Comparison of ENCODE assay signal across 7 cellular contexts in genomic region chr11:6468712-6469495, GRCh38. TPM values are rescaled to one million over a fixed set of nuclear protein-coding genes. Genes with fewer than 3 reads are reported as not detected.
DNase-seq lines count a peak whose midpoint lies in the region; ATAC-seq, FAIRE-seq and TF ChIP-seq lines count a peak whose summit lies in the region.

No MANE protein-coding gene starts in this region.

- CTCF ChIA-PET in HEK293T (lab: Yijun Ruan, JAX): interaction anchor here (0.9 to 1.6 kb wide), 5 partner anchors 25 to 106 kb away, joined by 3 to 6 read pairs (median 4); no protein-coding TSS in a partner anchor

- 26% methylated on average over 6 of the region's 6 CpGs for WGBS in right cardiac atrium

- no peaks in the 10 kb centered on the region for H3K9me3 ChIP-seq in right cardiac atrium (ENCODE audit: control insufficient read depth, low read length)

- ATAC-seq in GM18511 (IDR thresholded peaks at IDR 0.05; ENCODE audit: unreplicated experiment) (peak; percentile 42), right cardiac atrium (peak; percentile 94 to 95)

- DNase-seq in HEK293T (ENCODE audit: extremely low spot score): peak; percentile 87
- peak; percentile 90 for DNase-seq in NCI-H146 (lab: John Stamatoyannopoulos, UW)
- DNase-seq in anterior cingulate cortex (lab: John Stamatoyannopoulos, UW): peak in 54 of 58 donors; percentile 7 to 91 (median 70)
- peak; percentile 93 to 97 (median 96) for DNase-seq in right cardiac atrium
- peak; percentile 84 for DNase-seq in renal cortical epithelial cell (ENCODE audit: low read depth)
- no peak for DNase-seq in D721Med (ENCODE audit: insufficient read length, low spot score)

- intact Hi-C loops in right cardiac atrium (cut with DNase I): no loop called here

- no peak for TF ChIP-seq CTCF in D721Med (IDR thresholded peaks at IDR 0.05; ENCODE audit: insufficient read depth, missing control alignments)

- POLR2A ChIA-PET in HEK293T (lab: Yijun Ruan, JAX): interaction anchor here (0.6 to 1.9 kb wide), 13 partner anchors 9 to 234 kb away, joined by 3 to 22 read pairs (median 4); partner anchors contain the start of genes APBB1, ARFIP2, FHIP1B and SMPD1

- H3K27me3 ChIP-seq in right cardiac atrium (ENCODE audit: control insufficient read depth, insufficient read depth): no peaks in the 10 kb centered on the region

- peaks cover 15% of the 10 kb centered on the region for H3K4me1 ChIP-seq in right cardiac atrium (ENCODE audit: control insufficient read depth, insufficient read depth, low read length)

- no peak for FAIRE-seq in D721Med (lab: Jason Lieb, UNC)

- no peak overlapping the region for H3K4me3 ChIP-seq in right cardiac atrium (ENCODE audit: low read length)

- H3K27ac ChIP-seq in right cardiac atrium (ENCODE audit: low read length): peak overlapping the region; percentile 88

TF ChIP-seq in HEK293T, 16 proteins besides CTCF, POLR2A, EP300 and RAD21:
- TF ChIP-seq LEF1 (IDR thresholded peaks at IDR 0.05; ENCODE audit: borderline replicate concordance): no peak
- no peak for TF ChIP-seq ARNT (IDR thresholded peaks at IDR 0.05)
- no peak for TF ChIP-seq ELF4 (IDR thresholded peaks at IDR 0.05)
- no peak for TF ChIP-seq FOXA1 (IDR thresholded peaks at IDR 0.05)
- TF ChIP-seq SP1 (IDR thresholded peaks at IDR 0.05): no peak
- no peak for TF ChIP-seq FOXK2 (IDR thresholded peaks at IDR 0.05)
- TF ChIP-seq HDGF (IDR thresholded peaks at IDR 0.05; ENCODE audit: borderline replicate concordance): no peak
- no peak for TF ChIP-seq TARDBP (IDR thresholded peaks at IDR 0.05)
- TF ChIP-seq SUZ12 (IDR thresholded peaks at IDR 0.05): no peak
- TF ChIP-seq CTBP1 (IDR thresholded peaks at IDR 0.05; ENCODE audit: borderline replicate concordance): no peak
- no peak for TF ChIP-seq L3MBTL2 (conservative IDR thresholded peaks at IDR 0.05)
- no peak for TF ChIP-seq PKNOX1 (IDR thresholded peaks at IDR 0.05)
- TF ChIP-seq ZNF384 (IDR thresholded peaks at IDR 0.05): no peak
- TF ChIP-seq FOXM1 (IDR thresholded peaks at IDR 0.05; ENCODE audit: borderline replicate concordance): no peak

RNA-seq across cellular contexts. Expression of gene TRIM3, which starts 4.8 kb away (rescaled TPM):
- total RNA-seq in right cardiac atrium: 10 to 100 TPM; 10.9 to 12.5 (median 12.2) TPM
- polyA plus RNA-seq in right cardiac atrium: 9.4 TPM
- 5.6 and 16.5 TPM in 2 replicates for total RNA-seq in renal cortical epithelial cell

RNA-seq across cellular contexts. Expression of gene ARFIP2, which starts 12.2 kb away (rescaled TPM):
- total RNA-seq in right cardiac atrium (10 to 100 TPM; 21.4 to 30.0 (median 23.8) TPM), renal cortical epithelial cell (64.5 and 78.0 TPM in 2 replicates)
- polyA plus RNA-seq in right cardiac atrium: 21.6 TPM

RNA-seq across cellular contexts. Expression of gene TIMM10B, which starts 12.4 kb away (rescaled TPM):
- 10 to 100 TPM; 21.5 to 28.9 (median 26.0) TPM for total RNA-seq in right cardiac atrium
- 18.8 TPM for polyA plus RNA-seq in right cardiac atrium
- total RNA-seq in renal cortical epithelial cell: 34.7 and 38.7 TPM in 2 replicates

RNA-seq across cellular contexts. Expression of gene HPX, which starts 28.1 kb away (rescaled TPM):
- total RNA-seq in right cardiac atrium: 1 to 10 TPM in 1 of 4 donors, under 1 TPM in 2, not detected in 1; 0.45 to 1.0 (median 0.68) TPM
- 0.27 TPM for polyA plus RNA-seq in right cardiac atrium
- total RNA-seq in renal cortical epithelial cell: 0.20 TPM in 1 of 2 replicates, not detected in the other

RNA-seq across cellular contexts. Expression of gene DNHD1, which starts 28.2 kb away (rescaled TPM):
- total RNA-seq in right cardiac atrium: 10 to 100 TPM in 1 of 4 donors, 1 to 10 TPM in 3; 5.4 to 10.9 (median 7.0) TPM
- polyA plus RNA-seq in right cardiac atrium: 5.8 TPM
- 0.69 and 2.5 TPM in 2 replicates for total RNA-seq in renal cortical epithelial cell
